9 cellular contexts compared by ENCODE assay signal in the genomic region with DNA sequence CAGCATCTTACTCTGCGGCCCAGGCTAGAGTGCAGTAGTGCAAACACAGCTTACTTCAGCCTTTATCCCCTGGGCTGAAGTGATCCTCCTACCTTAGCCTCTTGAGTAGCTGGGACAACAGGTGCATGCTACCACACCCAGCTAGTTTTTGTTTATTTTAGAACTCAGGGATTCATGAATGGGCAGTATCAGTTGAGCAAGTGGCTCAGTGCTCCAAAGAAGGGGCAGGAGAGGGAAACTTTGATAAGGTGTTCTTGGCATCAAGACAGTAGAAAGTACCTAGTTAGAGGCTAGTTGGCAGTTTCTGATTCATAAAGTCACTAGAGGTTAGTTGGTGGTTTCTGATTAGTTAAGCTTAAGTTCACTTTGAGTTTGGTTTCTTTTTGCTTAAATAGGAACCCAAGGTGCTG. TPM values are rescaled to one million over a fixed set of nuclear protein-coding genes. Genes with fewer than 3 reads are reported as not detected.
DNase-seq lines count a peak whose midpoint lies in the region; ATAC-seq and TF ChIP-seq lines count a peak whose summit lies in the region.
"Had no signal": no experiment of that assay in that cellular context is flagged by ENCODE, and none has a peak within 500 bp of the region (broad histone marks: within the 10 kb centered on the region; RNA-seq: fewer than 3 reads in every experiment).

No MANE protein-coding gene starts in this region.

- no peaks in the 10 kb centered on the region for H3K27me3 ChIP-seq in lung (ENCODE audit: control insufficient read depth, insufficient read depth)

- DNase-seq in lung (ENCODE audit: low spot score), result peak; percentile 51
- DNase-seq in epidermal melanocyte (ENCODE audit: insufficient read length, low spot score), result no peak
- no peak for DNase-seq in NCI-H82 treated with DMSO at 0.1 percent for 48 hours (lab: John Stamatoyannopoulos, UW; ENCODE audit: unreplicated experiment)
- DNase-seq in KBM-7, result no peak
- DNase-seq in activated CD4-positive, alpha-beta T cell treated with anti-CD3 and anti-CD28 coated beads for 1 hour, result no peak
- DNase-seq: naive B cell had no signal

- in situ Hi-C loops in KBM-7 (cut with MboI; ENCODE audit: low pct_unique_long_range_greater_than_20kb, low sequenced_read_pairs), result no loop called here

- peak; percentile 82 for ATAC-seq in GM18861 (IDR thresholded peaks at IDR 0.05; ENCODE audit: unreplicated experiment)
- ATAC-seq in GM21737 (IDR thresholded peaks at IDR 0.05; ENCODE audit: unreplicated experiment), result peak; percentile 53
- peak; percentile 35 for ATAC-seq in HG03575 (IDR thresholded peaks at IDR 0.05; ENCODE audit: extremely low read depth, insufficient number of reproducible peaks, low FRiP score, unreplicated experiment)
- peak; percentile 69 for ATAC-seq in lung (ENCODE audit: insufficient read depth, low FRiP score)

- H3K4me3 ChIP-seq in lung, result no peak overlapping the region

- H3K4me1 ChIP-seq in lung (ENCODE audit: control insufficient read depth in 2 of 2, insufficient read depth in 2 of 2, low read length in 2 of 2), result peaks cover 6 to 8% of the 10 kb centered on the region in 2 donors

- TF ChIP-seq CTCF in lung (IDR thresholded peaks at IDR 0.05; ENCODE audit: control extremely low read depth, extremely low read depth), result no peak

- WGBS in lung, 2 donors, result 78 to 85% methylated on average over 1 of the region's 1 CpG

- H3K9me3 ChIP-seq in lung (ENCODE audit: control insufficient read depth in 2 of 2, insufficient read depth in 1 of 2, low read length in 1 of 2), result no peaks in the 10 kb centered on the region

- no peaks in the 10 kb centered on the region for H3K36me3 ChIP-seq in lung (ENCODE audit: control insufficient read depth in 2 of 2, insufficient read depth in 2 of 2, low read length in 2 of 2)

- H3K27ac ChIP-seq in lung (ENCODE audit: low read depth in 1 of 2, low read length in 1 of 2), result no peak overlapping the region

RNA-seq across cellular contexts. Expression of gene TRIM24, which starts 18.4 kb away (rescaled TPM):
- 10 to 100 TPM; 20.4 to 33.0 TPM for total RNA-seq in lung
- polyA plus RNA-seq in lung, result 10 to 100 TPM in 1 of 2 donors, 1 to 10 TPM in 1; 7.0 to 14.4 TPM
